Comparison of ENCODE assay signal across 8 cellular contexts in genomic region chr19:48330012-48330681, GRCh38. TPM values are rescaled to one million over a fixed set of nuclear protein-coding genes. Genes with fewer than 3 reads are reported as not detected.
DNase-seq lines count a peak whose midpoint lies in the region; ATAC-seq lines count a peak whose summit lies in the region.

No MANE protein-coding gene starts in this region.

- no peaks in the 10 kb centered on the region for H3K9me3 ChIP-seq in mononuclear cell (ENCODE audit: low read depth, low read length)

- H3K27me3 Mint-ChIP-seq in activated CD8-positive, alpha-beta T cell treated with anti-CD3 and anti-CD28 coated beads, Interleukin-2, amount 10 ng/mL, durations not matched to agents 7 days and 5 days (ENCODE audit: low read depth) = no peaks in the 10 kb centered on the region

- peak overlapping the region; percentile 85 for H3K4me3 Mint-ChIP-seq in activated CD8-positive, alpha-beta T cell treated with anti-CD3 and anti-CD28 coated beads, Interleukin-2, amount 10 ng/mL, durations not matched to agents 7 days and 5 days

- peak overlapping the region; percentile 29 for H3K4me3 ChIP-seq in mononuclear cell (ENCODE audit: low read length)

- CTCF ChIA-PET in activated CD8-positive, alpha-beta T cell treated with anti-CD3 and anti-CD28 coated beads, Interleukin-2, amount 10 ng/mL, durations not matched to agents 7 days and 5 days (lab: Charles Lee) = interaction anchor here (13.7 kb wide), 1 partner anchor 12 kb away, joined by 496 read pairs; the partner anchor contains the start of gene EMP3

- peaks cover 83% of the 10 kb centered on the region for H3K4me1 ChIP-seq in mononuclear cell (ENCODE audit: insufficient read depth, low read length)

- H3K27ac Mint-ChIP-seq in activated CD8-positive, alpha-beta T cell treated with anti-CD3 and anti-CD28 coated beads, Interleukin-2, amount 10 ng/mL, durations not matched to agents 7 days and 5 days = peak overlapping the region; percentile 96

- H3K27me3 ChIP-seq in mononuclear cell (ENCODE audit: insufficient read depth, low read length) = no peaks in the 10 kb centered on the region

- peak; percentile 32 for ATAC-seq in HG02763 (IDR thresholded peaks at IDR 0.05; ENCODE audit: unreplicated experiment)
- peak; percentile 34 for ATAC-seq in activated CD8-positive, alpha-beta T cell treated with anti-CD3 and anti-CD28 coated beads, Interleukin-2, amount 10 ng/mL, durations not matched to agents 7 days and 5 days

- H3K4me1 Mint-ChIP-seq in activated CD8-positive, alpha-beta T cell treated with anti-CD3 and anti-CD28 coated beads, Interleukin-2, amount 10 ng/mL, durations not matched to agents 7 days and 5 days (ENCODE audit: low read depth) = peaks cover 78% of the 10 kb centered on the region

- POLR2A ChIA-PET in activated CD8-positive, alpha-beta T cell treated with anti-CD3 and anti-CD28 coated beads, Interleukin-2, amount 10 ng/mL, durations not matched to agents 7 days and 5 days (lab: Charles Lee) = interaction anchor here (0.7 to 6.2 kb wide), 7 partner anchors 9 to 1943 kb away, joined by 3 to 125 read pairs (median 3); partner anchors contain the start of genes CARD8, EMP3, SYNGR4 and TMEM143

- peaks cover 3% of the 10 kb centered on the region for H3K9me3 Mint-ChIP-seq in activated CD8-positive, alpha-beta T cell treated with anti-CD3 and anti-CD28 coated beads, Interleukin-2, amount 10 ng/mL, durations not matched to agents 7 days and 5 days (ENCODE audit: insufficient read depth)

- H3K36me3 Mint-ChIP-seq in activated CD8-positive, alpha-beta T cell treated with anti-CD3 and anti-CD28 coated beads, Interleukin-2, amount 10 ng/mL, durations not matched to agents 7 days and 5 days (ENCODE audit: low read depth) = peaks cover 69% of the 10 kb centered on the region

- DNase-seq in DMS 273 (lab: John Stamatoyannopoulos, UW; ENCODE audit: unreplicated experiment) = peak; percentile 90
- DNase-seq in NCI-H446 (lab: John Stamatoyannopoulos, UW) = peak; percentile 74 to 94
- peak; percentile 94 for DNase-seq in activated CD8-positive, alpha-beta T cell treated with anti-CD3 and anti-CD28 coated beads, Interleukin-2, amount 10 ng/mL, durations not matched to agents 7 days and 5 days
- DNase-seq in effector CD4-positive, alpha-beta T cell = peak; percentile 82
- DNase-seq in stimulated activated CD8-positive, alpha-beta memory T cell treated with anti-CD3 and anti-CD28 coated beads, Interleukin-4, amount 100 ng/mL, for 4 hours (ENCODE audit: low read depth in 2 of 2, low spot score in 1 of 2) = peak; percentile 48 to 70
- no peak for DNase-seq in glomerular visceral epithelial cell (ENCODE audit: extremely low spot score)

RNA-seq across cellular contexts. Expression of gene EMP3, which starts 4.8 kb away (rescaled TPM):
- 100 to 1,000 TPM; 300 to 320 TPM for total RNA-seq in activated CD8-positive, alpha-beta T cell treated with anti-CD3 and anti-CD28 coated beads, Interleukin-2, amount 10 ng/mL, durations not matched to agents 7 days and 5 days
- 230 TPM for total RNA-seq in mononuclear cell

RNA-seq across cellular contexts. Expression of gene TMEM143, which starts 33.6 kb away (rescaled TPM):
- total RNA-seq in activated CD8-positive, alpha-beta T cell treated with anti-CD3 and anti-CD28 coated beads, Interleukin-2, amount 10 ng/mL, durations not matched to agents 7 days and 5 days = 10 to 100 TPM; 17.1 to 19.4 TPM
- total RNA-seq in mononuclear cell = 3.4 TPM

RNA-seq across cellular contexts. Expression of gene SYNGR4, which starts 34.0 kb away (rescaled TPM):
- not detected for total RNA-seq in activated CD8-positive, alpha-beta T cell treated with anti-CD3 and anti-CD28 coated beads, Interleukin-2, amount 10 ng/mL, durations not matched to agents 7 days and 5 days
- not detected for total RNA-seq in mononuclear cell
